In genomic region chr5:172817664-172818063, GRCh38 we compare ENCODE assay signal across 12 cellular contexts.
"Had no signal": no experiment of that assay in that cellular context is flagged by ENCODE, and none has a peak within 500 bp of the region (broad histone marks: within the 10 kb centered on the region; RNA-seq: fewer than 3 reads in every experiment).

No MANE protein-coding gene starts in this region.

- H3K4me3 ChIP-seq: esophagus muscularis mucosa, hepatocyte, prostate gland, sigmoid colon, skin epidermis had no signal

- DNase-seq: effector memory CD4-positive, alpha-beta T cell; left colon; mesendoderm; naive B cell; sigmoid colon; stimulated activated CD4-positive, alpha-beta T cell treated with anti-CD3 and anti-CD28 coated beads, Interleukin-2, amount 100 ng/mL, for 48 hours; stimulated activated naive CD4-positive, alpha-beta T cell treated with Interleukin-2 at 50 U/mL for 16 hours had no signal

- H3K9me3 ChIP-seq: esophagus muscularis mucosa, prostate gland, sigmoid colon had no signal

- H3K9ac ChIP-seq: parathyroid adenoma had no signal

- H2AFZ ChIP-seq: hepatocyte had no signal

- H3K27ac ChIP-seq: esophagus muscularis mucosa, hepatocyte, parathyroid adenoma, prostate gland had no signal

- H3K79me2 ChIP-seq: hepatocyte, parathyroid adenoma had no signal

- H3K36me3 ChIP-seq: esophagus muscularis mucosa, prostate gland, sigmoid colon had no signal

- H3K27me3 ChIP-seq: esophagus muscularis mucosa, hepatocyte, sigmoid colon had no signal

- H3K4me2 ChIP-seq: hepatocyte had no signal

- ATAC-seq: left colon had no signal
